In the genomic region with DNA sequence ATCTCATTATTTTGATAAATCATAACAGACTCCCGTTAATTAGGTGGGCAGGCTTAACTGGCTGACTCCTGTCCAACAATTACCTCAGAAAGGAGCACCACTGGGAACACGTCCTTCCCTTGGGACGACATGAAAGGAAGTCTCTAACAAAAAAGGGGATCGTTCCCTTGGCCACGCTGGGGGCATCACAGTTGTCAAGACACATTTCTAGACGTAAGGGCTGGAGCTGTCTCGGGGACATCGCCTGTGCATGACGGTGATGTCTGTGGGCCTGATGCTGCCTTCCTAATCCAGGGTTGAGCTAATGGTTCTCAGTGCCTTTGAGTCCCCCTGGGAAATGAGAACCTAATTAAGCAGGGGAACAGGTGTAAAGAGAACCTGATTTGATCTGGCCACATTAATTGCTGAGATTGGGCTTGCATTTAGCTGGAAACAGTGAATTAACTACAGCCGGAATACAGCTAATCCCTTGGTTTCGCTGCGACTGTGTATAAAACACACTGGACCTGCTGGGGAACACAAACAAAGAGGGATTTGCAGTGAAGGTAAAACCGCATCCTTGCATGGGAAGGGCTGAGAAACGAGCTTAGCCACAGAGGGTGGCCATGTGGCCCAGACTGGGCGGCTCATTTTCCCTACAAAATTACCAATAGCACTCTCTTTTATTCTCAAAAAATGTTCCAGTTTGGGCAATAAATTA, we compare ENCODE assay signal across 21 cellular contexts.
DNase-seq lines count a peak whose midpoint lies in the region; ATAC-seq, FAIRE-seq and TF ChIP-seq lines count a peak whose summit lies in the region.
"Had no signal": no experiment of that assay in that cellular context is flagged by ENCODE, and none has a peak within 500 bp of the region (broad histone marks: within the 10 kb centered on the region; RNA-seq: fewer than 3 reads in every experiment).

No MANE protein-coding gene starts in this region.

- H3K27me3 ChIP-seq in thoracic aorta (replicated peaks; ENCODE audit: insufficient read depth), result no peaks in the 10 kb centered on the region

- H3K27ac ChIP-seq in thoracic aorta, result peak overlapping the region; percentile 71 to 88
- H3K27ac ChIP-seq: HL-60, KMS-11 had no signal

- H3K4me3 ChIP-seq in thoracic aorta, result no peak overlapping the region

- peaks cover 6% of the 10 kb centered on the region for H3K36me3 Mint-ChIP-seq in memory B cell

- H3K27me3 Mint-ChIP-seq in memory B cell, result no peaks in the 10 kb centered on the region
- H3K27me3 Mint-ChIP-seq: CD4-positive, alpha-beta T cell had no signal

- H3K4me3 Mint-ChIP-seq in memory B cell, result no peak overlapping the region
- H3K4me3 Mint-ChIP-seq: CD4-positive, alpha-beta T cell; HFFc6 had no signal

- ATAC-seq in memory B cell (ENCODE audit: low read depth), result no peak
- ATAC-seq in thoracic aorta (ENCODE audit: insufficient number of reproducible peaks, low FRiP score, low read depth), result no peak

- peaks cover 7% of the 10 kb centered on the region for H3K4me1 Mint-ChIP-seq in memory B cell

- H3K36me3 ChIP-seq in thoracic aorta, result no peaks in the 10 kb centered on the region

- TF ChIP-seq CTCF in D721Med (IDR thresholded peaks at IDR 0.05; ENCODE audit: insufficient read depth, missing control alignments), result no peak
- no peak for TF ChIP-seq CTCF in thoracic aorta (IDR thresholded peaks at IDR 0.05)

- peak; percentile 40 for DNase-seq in D721Med (ENCODE audit: insufficient read length, low spot score)
- DNase-seq in NCI-H82 treated with DMSO at 0.1 percent for 48 hours (lab: John Stamatoyannopoulos, UW; ENCODE audit: unreplicated experiment), result peak; percentile 91
- DNase-seq in memory B cell (ENCODE audit: low spot score in 2 of 2), result no peak
- DNase-seq in thoracic aorta (ENCODE audit: low spot score), result no peak
- no peak for DNase-seq in GM19240 (ENCODE audit: insufficient read length, low spot score)
- no peak for DNase-seq in NCI-H526 treated with DMSO at 0.1 percent for 48 hours (lab: John Stamatoyannopoulos, UW)
- DNase-seq in DMS79 treated with DMSO at 0.1 percent for 48 hours (lab: John Stamatoyannopoulos, UW), result no peak
- DNase-seq: CD4-positive, alpha-beta T cell; DMS53; H7; HFFc6; MV-4-11; NCI-H1694 treated with DMSO at 0.1 percent for 48 hours; NCI-H345; NCI-H748 treated with DMSO at 0.1 percent for 48 hours; SHP77; SK-N-SH had no signal

- no peaks in the 10 kb centered on the region for H3K9me3 ChIP-seq in thoracic aorta
- H3K9me3 ChIP-seq: SK-N-SH had no signal

- peak overlapping the region; percentile 28 for H3K27ac Mint-ChIP-seq in memory B cell
- H3K27ac Mint-ChIP-seq: CD4-positive, alpha-beta T cell; HFFc6 had no signal

- peaks cover 8% of the 10 kb centered on the region for H3K9me3 Mint-ChIP-seq in memory B cell
- H3K9me3 Mint-ChIP-seq: CD4-positive, alpha-beta T cell; HFFc6 had no signal

- FAIRE-seq in D721Med (lab: Jason Lieb, UNC), result peak; percentile 61
- FAIRE-seq: A204.1, GM12891 had no signal

- H3K4me1 ChIP-seq in thoracic aorta (ENCODE audit: control insufficient read depth in 1 of 2, low read depth in 2 of 2), result peaks cover 22 to 67% of the 10 kb centered on the region in 2 donors

Comparison
In these comparisons a context has a peak if more than half of its experiments do, and no peak if none do; other contexts are left out.
1. DNase-seq: peak in D721Med (single experiment) and NCI-H82 treated with DMSO at 0.1 percent for 48 hours (single experiment); none in memory B cell (0 of 2), thoracic aorta (single experiment), GM19240 (single experiment), NCI-H526 treated with DMSO at 0.1 percent for 48 hours (single experiment) and DMS79 treated with DMSO at 0.1 percent for 48 hours (single experiment).